In genomic region chr18:10051877-10052631, GRCh38 we compare ENCODE assay signal across 14 cellular contexts.
DNase-seq lines count a peak whose midpoint lies in the region; ATAC-seq and TF ChIP-seq lines count a peak whose summit lies in the region.
"Had no signal": no experiment of that assay in that cellular context is flagged by ENCODE, and none has a peak within 500 bp of the region (broad histone marks: within the 10 kb centered on the region; RNA-seq: fewer than 3 reads in every experiment).

No MANE protein-coding gene starts in this region.

- 61 to 66% methylated on average over 8 of the region's 8 CpGs for WGBS in body of pancreas, 2 donors

- ATAC-seq in body of pancreas (peak; percentile 70), left cardiac atrium (peak; percentile 75 to 89)
- ATAC-seq: HCT116 had no signal

- intact Hi-C loops in body of pancreas (cut with DNase I) (no loop called here), left cardiac atrium (cut with DNase I) (no loop called here)

- no peaks in the 10 kb centered on the region for H3K27me3 ChIP-seq in body of pancreas
- H3K27me3 ChIP-seq: adrenal gland, neutrophil had no signal

- CTCF ChIA-PET in activated CD4-positive, alpha-beta memory T cell treated with anti-CD3 and anti-CD28 coated beads, Interleukin-2, amount 10 ng/mL, durations not matched to agents 7 days and 5 days (lab: Charles Lee) = interaction anchor here (1.1 kb wide), 1 partner anchor 11 kb away, joined by 3 read pairs; no protein-coding TSS in a partner anchor

- DNase-seq in GM04503 (ENCODE audit: low read depth) (peak; percentile 83), body of pancreas (peak in 2 of 4 donors; percentile 27 to 53), left cardiac atrium (peak; percentile 76), smooth muscle cell of the brain vasculature (ENCODE audit: low read depth, low spot score) (peak; percentile 32), retina (no peak), GM19238 (ENCODE audit: insufficient read length, low spot score) (no peak), HuH-7 (ENCODE audit: low spot score) (no peak)
- no peak for DNase-seq in activated CD4-positive, alpha-beta memory T cell treated with anti-CD3 and anti-CD28 coated beads, Interleukin-2, amount 10 ng/mL, durations not matched to agents 7 days and 5 days
- DNase-seq: activated CD4-positive, alpha-beta T cell treated with anti-CD3 and anti-CD28 coated beads, Interleukin-2, amount 50 U/mL, for 1 hour; NCI-H1694 treated with DMSO at 0.1 percent for 48 hours had no signal

- H3K27ac Mint-ChIP-seq in activated CD4-positive, alpha-beta memory T cell treated with anti-CD3 and anti-CD28 coated beads, Interleukin-2, amount 10 ng/mL, durations not matched to agents 7 days and 5 days = no peak overlapping the region

- no peak for TF ChIP-seq POLR2A in body of pancreas (IDR thresholded peaks at IDR 0.05)

- peaks cover 12% of the 10 kb centered on the region for H3K4me1 ChIP-seq in body of pancreas

- no peak overlapping the region for H3K4me3 Mint-ChIP-seq in activated CD4-positive, alpha-beta memory T cell treated with anti-CD3 and anti-CD28 coated beads, Interleukin-2, amount 10 ng/mL, durations not matched to agents 7 days and 5 days

- POLR2A ChIA-PET in activated CD4-positive, alpha-beta memory T cell treated with anti-CD3 and anti-CD28 coated beads, Interleukin-2, amount 10 ng/mL, durations not matched to agents 7 days and 5 days (lab: Charles Lee) = no interaction called here

- no peaks in the 10 kb centered on the region for H3K27me3 Mint-ChIP-seq in activated CD4-positive, alpha-beta memory T cell treated with anti-CD3 and anti-CD28 coated beads, Interleukin-2, amount 10 ng/mL, durations not matched to agents 7 days and 5 days

- no peaks in the 10 kb centered on the region for H3K36me3 ChIP-seq in body of pancreas (replicated peaks in 1 of 2; ENCODE audit: insufficient read depth in 1 of 2, low read depth in 2 of 2)
- H3K36me3 ChIP-seq: adrenal gland, neutrophil had no signal

- no peaks in the 10 kb centered on the region for H3K4me1 Mint-ChIP-seq in activated CD4-positive, alpha-beta memory T cell treated with anti-CD3 and anti-CD28 coated beads, Interleukin-2, amount 10 ng/mL, durations not matched to agents 7 days and 5 days

- TF ChIP-seq CTCF in body of pancreas (IDR thresholded peaks at IDR 0.05) = no peak

- H3K9me3 ChIP-seq in body of pancreas = no peaks in the 10 kb centered on the region
- H3K9me3 ChIP-seq: adrenal gland, neutrophil had no signal

- no peaks in the 10 kb centered on the region for H3K9me3 Mint-ChIP-seq in activated CD4-positive, alpha-beta memory T cell treated with anti-CD3 and anti-CD28 coated beads, Interleukin-2, amount 10 ng/mL, durations not matched to agents 7 days and 5 days

- H3K4me3 ChIP-seq in body of pancreas = no peak overlapping the region
- H3K4me3 ChIP-seq: adrenal gland, SK-N-MC had no signal

- peak overlapping the region in 2 of 4 donors; percentile 12 to 37 for H3K27ac ChIP-seq in body of pancreas
- H3K27ac ChIP-seq: neutrophil, SK-N-MC had no signal

- H3K36me3 Mint-ChIP-seq in activated CD4-positive, alpha-beta memory T cell treated with anti-CD3 and anti-CD28 coated beads, Interleukin-2, amount 10 ng/mL, durations not matched to agents 7 days and 5 days (ENCODE audit: low read depth) = no peaks in the 10 kb centered on the region

Comparison
In these comparisons a context has a peak if more than half of its experiments do, and no peak if none do; other contexts are left out.
1. DNase-seq: peak in GM04503 (single experiment), left cardiac atrium (single experiment) and smooth muscle cell of the brain vasculature (single experiment); none in retina (single experiment), GM19238 (single experiment), HuH-7 (single experiment) and activated CD4-positive, alpha-beta memory T cell treated with anti-CD3 and anti-CD28 coated beads, Interleukin-2, amount 10 ng/mL, durations not matched to agents 7 days and 5 days (single experiment).